Comparison of ENCODE assay signal across 11 cellular contexts in genomic region chr10:102401735-102402511, GRCh38. TPM values are rescaled to one million over a fixed set of nuclear protein-coding genes. Genes with fewer than 3 reads are reported as not detected.
A peak's percentile ranks its signal among the peaks of the same experiment; 100 is the strongest.
DNase-seq lines count a peak whose midpoint lies in the region; ATAC-seq, FAIRE-seq and TF ChIP-seq lines count a peak whose summit lies in the region.
"Had no signal": no experiment of that assay in that cellular context is flagged by ENCODE, and none has a peak within 500 bp of the region (broad histone marks: within the 10 kb centered on the region; RNA-seq: fewer than 3 reads in every experiment).

No MANE protein-coding gene starts in this region.

- no peak for ATAC-seq in HG02970 (IDR thresholded peaks at IDR 0.05; ENCODE audit: low FRiP score, unreplicated experiment)
- ATAC-seq: lower lobe of right lung had no signal

- H3K27ac Mint-ChIP-seq in HFFc6: no peak overlapping the region
- peak overlapping the region; percentile 87 for H3K27ac Mint-ChIP-seq in astrocyte (ENCODE audit: unreplicated experiment)

- H3K4ac ChIP-seq in mesenchymal stem cell (ENCODE audit: low read depth in 1 of 2, low read length in 2 of 2): no peak overlapping the region

- H3K9me3 ChIP-seq in BE2C (no peaks in the 10 kb centered on the region), astrocyte (ENCODE audit: insufficient read depth, low read depth, low read length) (no peaks in the 10 kb centered on the region), mesenchymal stem cell (ENCODE audit: control insufficient read depth, low read length) (no peaks in the 10 kb centered on the region)
- H3K9me3 ChIP-seq: lower lobe of right lung had no signal

- H3K23ac ChIP-seq in mesenchymal stem cell (ENCODE audit: low read length in 2 of 2): no peak overlapping the region

- no peak for FAIRE-seq in astrocyte (lab: Jason Lieb, UNC)

- no peak overlapping the region for H3K9ac ChIP-seq in astrocyte (ENCODE audit: low read length)
- no peak overlapping the region for H3K9ac ChIP-seq in mesenchymal stem cell (ENCODE audit: low read length)

- no peak overlapping the region for H2BK120ac ChIP-seq in mesenchymal stem cell (ENCODE audit: low read depth, low read length)

- no peaks in the 10 kb centered on the region for H3K9me3 Mint-ChIP-seq in HFFc6
- no peaks in the 10 kb centered on the region for H3K9me3 Mint-ChIP-seq in astrocyte (ENCODE audit: unreplicated experiment)

- no peak overlapping the region for H3K14ac ChIP-seq in mesenchymal stem cell (ENCODE audit: low read length in 2 of 2)

- H2AK5ac ChIP-seq in mesenchymal stem cell (ENCODE audit: low read length, severe bottlenecking): peak overlapping the region; percentile 67

- no peak overlapping the region for H2BK15ac ChIP-seq in mesenchymal stem cell (ENCODE audit: low read depth, poor library complexity, severe bottlenecking)

- TF ChIP-seq CTCF in BE2C (IDR thresholded peaks at IDR 0.05; ENCODE audit: low read depth, low read length) (no peak), HFFc6 (IDR thresholded peaks at IDR 0.05) (no peak), astrocyte (IDR thresholded peaks at IDR 0.05; ENCODE audit: insufficient read depth, low read depth, low read length) (no peak)

- H2BK12ac ChIP-seq in mesenchymal stem cell (ENCODE audit: low read length in 2 of 2): no peak overlapping the region

- H3K27me3 ChIP-seq in BE2C (no peaks in the 10 kb centered on the region), astrocyte (ENCODE audit: insufficient read depth, low read length) (no peaks in the 10 kb centered on the region), mesenchymal stem cell (ENCODE audit: control insufficient read depth in 1 of 2, insufficient read depth in 1 of 2, low read length in 2 of 2) (peaks cover 14% of the 10 kb centered on the region in 2 experiments)

- peaks cover 23% of the 10 kb centered on the region for H3K36me3 ChIP-seq in BE2C
- H3K36me3 ChIP-seq in astrocyte (ENCODE audit: insufficient read depth, low read length): no peaks in the 10 kb centered on the region
- peaks cover 31 to 66% of the 10 kb centered on the region in 2 experiments for H3K36me3 ChIP-seq in mesenchymal stem cell (ENCODE audit: control insufficient read depth in 1 of 2, insufficient read depth in 2 of 2, low read depth in 1 of 2, low read length in 2 of 2)

- no peak overlapping the region for H2AFZ ChIP-seq in astrocyte (ENCODE audit: low read depth, low read length)
- no peak overlapping the region for H2AFZ ChIP-seq in mesenchymal stem cell (ENCODE audit: low read depth, low read length)

- no peak overlapping the region for H3K18ac ChIP-seq in mesenchymal stem cell (ENCODE audit: low read depth in 1 of 2, low read length in 2 of 2)

- H3K27me3 Mint-ChIP-seq in HFFc6 (ENCODE audit: insufficient read depth) (peaks cover 12% of the 10 kb centered on the region), astrocyte (ENCODE audit: low read depth, unreplicated experiment) (no peaks in the 10 kb centered on the region)

- H4K91ac ChIP-seq in mesenchymal stem cell (ENCODE audit: low read length): no peak overlapping the region

- no peak overlapping the region for H4K8ac ChIP-seq in mesenchymal stem cell (ENCODE audit: low read length)

- H3K27ac ChIP-seq in astrocyte (ENCODE audit: low read depth, low read length) (no peak overlapping the region), mesenchymal stem cell (ENCODE audit: low read length, poor library complexity, severe bottlenecking) (peak overlapping the region; percentile 50)
- H3K27ac ChIP-seq: lower lobe of right lung had no signal

- intact Hi-C loops in head of caudate nucleus (cut with DNase I): no loop called here

- no peak overlapping the region for H2BK5ac ChIP-seq in mesenchymal stem cell (ENCODE audit: low read depth, low read length, poor library complexity, severe bottlenecking)

- H3K4me1 ChIP-seq in BE2C (peaks cover 3% of the 10 kb centered on the region; the same call in 1 of the 2 replicates), astrocyte (ENCODE audit: insufficient read depth, low read length) (peaks cover 20% of the 10 kb centered on the region), mesenchymal stem cell (ENCODE audit: control insufficient read depth, insufficient read depth, low read depth, low read length) (peaks cover 50% of the 10 kb centered on the region)

- H3K4me3 ChIP-seq in BE2C (ENCODE audit: low read depth, low read length) (no peak overlapping the region), astrocyte (ENCODE audit: insufficient read depth, low read depth, low read length) (no peak overlapping the region), mesenchymal stem cell (ENCODE audit: insufficient read depth in 1 of 2, low read depth in 1 of 2, low read length in 2 of 2) (no peak overlapping the region)
- H3K4me3 ChIP-seq: lower lobe of right lung had no signal

- peaks cover 25% of the 10 kb centered on the region for H3K4me1 Mint-ChIP-seq in HFFc6 (ENCODE audit: low read depth)
- H3K4me1 Mint-ChIP-seq in astrocyte (ENCODE audit: low read depth, unreplicated experiment): peaks cover 22% of the 10 kb centered on the region

- no peak overlapping the region for H3K4me2 ChIP-seq in astrocyte (ENCODE audit: low read length)
- peak overlapping the region; percentile 57 for H3K4me2 ChIP-seq in mesenchymal stem cell (ENCODE audit: low read length, poor library complexity, severe bottlenecking)

- WGBS in mesenchymal stem cell: 67% methylated on average over 18 of the region's 18 CpGs

- no peak overlapping the region for H3K4me3 Mint-ChIP-seq in HFFc6
- no peak overlapping the region for H3K4me3 Mint-ChIP-seq in astrocyte (ENCODE audit: unreplicated experiment)

- H3K36me3 Mint-ChIP-seq in HFFc6 (ENCODE audit: low read depth) (no peaks in the 10 kb centered on the region), astrocyte (ENCODE audit: low read depth, unreplicated experiment) (peaks cover 6% of the 10 kb centered on the region)

- H3K79me2 ChIP-seq in astrocyte (ENCODE audit: insufficient read depth, low read length): peaks cover 2% of the 10 kb centered on the region

- DNase-seq in BE2C: peak; percentile 42
- DNase-seq in HFFc6: peak; percentile 45
- DNase-seq in astrocyte (ENCODE audit: low read depth): peak; percentile 39
- peak; percentile 50 for DNase-seq in mesenchymal stem cell
- no peak for DNase-seq in head of caudate nucleus
- DNase-seq in cortex of kidney (lab: John Stamatoyannopoulos, UW): no peak
- DNase-seq in AG20443 (ENCODE audit: low spot score): no peak
- DNase-seq: COR-L47, lower lobe of right lung, NCI-H526 treated with DMSO at 0.1 percent for 48 hours had no signal

- peaks cover 12% of the 10 kb centered on the region for H3K79me1 ChIP-seq in mesenchymal stem cell (replicated peaks; ENCODE audit: low read length, poor library complexity, severe bottlenecking)

- H4K20me1 ChIP-seq in astrocyte (ENCODE audit: insufficient read depth, low read length): peaks cover 12% of the 10 kb centered on the region

RNA-seq across cellular contexts. Expression of gene NFKB2, which starts 6.4 kb away (rescaled TPM):
- 13.1 TPM for polyA plus RNA-seq in BE2C (2012; ENCODE audit: insufficient read depth, insufficient read length, low read depth)
- 10 to 100 TPM; 23.1 to 27.4 (median 26.1) TPM for total RNA-seq in HFFc6 (2021; fragmentation: NEBNext Ultra II Directional; extraction: Animal tissue kit (Norgen Biotek cat#: 25700))
- 35.7 and 39.9 TPM in 2 replicates for total RNA-seq in astrocyte
- 11.8 TPM for polyA plus RNA-seq in mesenchymal stem cell (2013, experiment 1 of 2)
- 11.2 TPM for polyA plus RNA-seq in mesenchymal stem cell (2013, experiment 2 of 2)

RNA-seq across cellular contexts. Expression of gene PSD, which starts 16.7 kb away (rescaled TPM):
- 177 TPM for polyA plus RNA-seq in BE2C (2012; ENCODE audit: insufficient read depth, insufficient read length, low read depth)
- 1 to 10 TPM in 2 of 6 experiments, under 1 TPM in 4; 0.37 to 1.4 (median 0.69) TPM for total RNA-seq in HFFc6 (2021; fragmentation: NEBNext Ultra II Directional; extraction: Animal tissue kit (Norgen Biotek cat#: 25700))
- 8.8 and 11.7 TPM in 2 replicates for total RNA-seq in astrocyte
- polyA plus RNA-seq in mesenchymal stem cell (2013, experiment 1 of 2): 2.6 TPM
- polyA plus RNA-seq in mesenchymal stem cell (2013, experiment 2 of 2): 2.2 TPM

RNA-seq across cellular contexts. Expression of gene FBXL15, which starts 18.7 kb away (rescaled TPM):
- 164 TPM for polyA plus RNA-seq in BE2C (2012; ENCODE audit: insufficient read depth, insufficient read length, low read depth)
- total RNA-seq in HFFc6 (2021; fragmentation: NEBNext Ultra II Directional; extraction: Animal tissue kit (Norgen Biotek cat#: 25700)): 10 to 100 TPM in 4 of 6 experiments, 1 to 10 TPM in 2; 9.2 to 13.2 (median 11.5) TPM
- total RNA-seq in astrocyte: 8.6 and 11.0 TPM in 2 replicates
- polyA plus RNA-seq in mesenchymal stem cell (2013, experiment 1 of 2): 7.3 TPM
- polyA plus RNA-seq in mesenchymal stem cell (2013, experiment 2 of 2): 7.5 TPM

RNA-seq across cellular contexts. Expression of gene CUEDC2, which starts 30.5 kb away (rescaled TPM):
- 128 TPM for polyA plus RNA-seq in BE2C (2012; ENCODE audit: insufficient read depth, insufficient read length, low read depth)
- total RNA-seq in HFFc6 (2021; fragmentation: NEBNext Ultra II Directional; extraction: Animal tissue kit (Norgen Biotek cat#: 25700)): 10 to 100 TPM; 62.6 to 75.9 (median 72.5) TPM
- total RNA-seq in astrocyte: 46.9 and 49.1 TPM in 2 replicates
- polyA plus RNA-seq in mesenchymal stem cell (2013, experiment 1 of 2): 77.8 TPM
- polyA plus RNA-seq in mesenchymal stem cell (2013, experiment 2 of 2): 80.7 TPM

RNA-seq across cellular contexts. Expression of gene C10orf95, which starts 49.4 kb away (rescaled TPM):
- 1.0 TPM for polyA plus RNA-seq in BE2C (2012; ENCODE audit: insufficient read depth, insufficient read length, low read depth)
- total RNA-seq in HFFc6 (2021; fragmentation: NEBNext Ultra II Directional; extraction: Animal tissue kit (Norgen Biotek cat#: 25700)): under 1 TPM in 1 of 6 experiments, not detected in 5; 0.12 TPM
- total RNA-seq in astrocyte: 0.19 and 0.20 TPM in 2 replicates
- polyA plus RNA-seq in mesenchymal stem cell (2013, experiment 1 of 2): not detected
- polyA plus RNA-seq in mesenchymal stem cell (2013, experiment 2 of 2): 0.03 TPM

Comparison
In these comparisons a context has a peak if more than half of its experiments do, and no peak if none do; other contexts are left out.
1. DNase-seq: peak in BE2C (single experiment), HFFc6 (single experiment), astrocyte (single experiment) and mesenchymal stem cell (single experiment); none in head of caudate nucleus (0 of 42), cortex of kidney (single experiment) and AG20443 (single experiment).